ENCODE assay signal across 9 cellular contexts in genomic region chr1:7218210-7218832, GRCh38.
A peak's percentile ranks its signal among the peaks of the same experiment; 100 is the strongest.
DNase-seq lines count a peak whose midpoint lies in the region; ATAC-seq, FAIRE-seq and TF ChIP-seq lines count a peak whose summit lies in the region.
"Had no signal": no experiment of that assay in that cellular context is flagged by ENCODE, and none has a peak within 500 bp of the region (broad histone marks: within the 10 kb centered on the region; RNA-seq: fewer than 3 reads in every experiment).

No MANE protein-coding gene starts in this region.

- WGBS in thyroid gland, 2 donors, result 25 to 27% methylated on average over 9 of the region's 9 CpGs

- H3K36me3 ChIP-seq in CD4-positive, CD25-positive, alpha-beta regulatory T cell (ENCODE audit: control insufficient read depth, insufficient read depth, low read length), result no peaks in the 10 kb centered on the region
- H3K36me3 ChIP-seq in thyroid gland, result no peaks in the 10 kb centered on the region

- peak in 5 of 6 experiments; percentile 15 to 72 (median 54) for TF ChIP-seq CTCF in thyroid gland (IDR thresholded peaks at IDR 0.05)

- no peaks in the 10 kb centered on the region for H3K36me3 Mint-ChIP-seq in CD4-positive, CD25-positive, alpha-beta regulatory T cell

- FAIRE-seq in GM19239 (lab: Jason Lieb, UNC) (no peak), islet of Langerhans (lab: Jason Lieb, UNC) (peak; percentile 85)

- ATAC-seq in CD4-positive, CD25-positive, alpha-beta regulatory T cell (ENCODE audit: low read depth in 2 of 2), result no peak
- ATAC-seq in HG03378 (IDR thresholded peaks at IDR 0.05; ENCODE audit: unreplicated experiment) (no peak), HG03159 (IDR thresholded peaks at IDR 0.05; ENCODE audit: unreplicated experiment) (no peak)
- ATAC-seq: mucosa of descending colon had no signal

- intact Hi-C loops in thyroid gland (cut with DNase I), result loop anchor here (10.0 kb wide), 1 partner anchor 494 kb away; no protein-coding TSS in a partner anchor

- H3K27ac Mint-ChIP-seq in CD4-positive, CD25-positive, alpha-beta regulatory T cell, result no peak overlapping the region

- no peak overlapping the region for H3K27ac ChIP-seq in CD4-positive, CD25-positive, alpha-beta regulatory T cell (ENCODE audit: insufficient read depth, low read length, poor library complexity, severe bottlenecking)
- H3K27ac ChIP-seq in thyroid gland, result no peak overlapping the region

- H3K9me3 ChIP-seq in CD4-positive, CD25-positive, alpha-beta regulatory T cell (ENCODE audit: control insufficient read depth in 2 of 2, low read length in 2 of 2), result no peaks in the 10 kb centered on the region
- H3K9me3 ChIP-seq in thyroid gland, result no peaks in the 10 kb centered on the region
- H3K9me3 ChIP-seq: mucosa of descending colon had no signal

- H3K4me1 ChIP-seq in CD4-positive, CD25-positive, alpha-beta regulatory T cell (ENCODE audit: control insufficient read depth, insufficient read depth, low read length, poor library complexity, severe bottlenecking), result no peaks in the 10 kb centered on the region
- H3K4me1 ChIP-seq in thyroid gland, result no peaks in the 10 kb centered on the region

- peak in 2 of 3 donors; percentile 19 to 33 for DNase-seq in CD4-positive, CD25-positive, alpha-beta regulatory T cell
- DNase-seq in GM19239 (ENCODE audit: insufficient read length, low spot score), result peak; percentile 20
- peak; percentile 71 for DNase-seq in NCI-H345 treated with DMSO at 0.1 percent for 48 hours (lab: John Stamatoyannopoulos, UW; ENCODE audit: unreplicated experiment)
- DNase-seq in amniotic epithelial cell (ENCODE audit: low read depth), result peak; percentile 34
- peak; percentile 30 to 38 for DNase-seq in thyroid gland

- no peak overlapping the region for H3K4me3 Mint-ChIP-seq in CD4-positive, CD25-positive, alpha-beta regulatory T cell

- H3K27me3 Mint-ChIP-seq in CD4-positive, CD25-positive, alpha-beta regulatory T cell, result peaks cover 14% of the 10 kb centered on the region

- H3K4me1 Mint-ChIP-seq in CD4-positive, CD25-positive, alpha-beta regulatory T cell, result no peaks in the 10 kb centered on the region

- H3K9me3 Mint-ChIP-seq in CD4-positive, CD25-positive, alpha-beta regulatory T cell, result peaks cover 0 to 7% (median 0%) of the 10 kb centered on the region in 7 donors

- H3K27me3 ChIP-seq in CD4-positive, CD25-positive, alpha-beta regulatory T cell (ENCODE audit: control insufficient read depth, insufficient read depth, low read length), result no peaks in the 10 kb centered on the region
- H3K27me3 ChIP-seq in thyroid gland, result no peaks in the 10 kb centered on the region

- TF ChIP-seq POLR2A in thyroid gland (IDR thresholded peaks at IDR 0.05), result no peak

- H3K4me3 ChIP-seq in CD4-positive, CD25-positive, alpha-beta regulatory T cell (ENCODE audit: low read depth, low read length), result no peak overlapping the region
- no peak overlapping the region for H3K4me3 ChIP-seq in thyroid gland (replicated peaks in 1 of 3)
- H3K4me3 ChIP-seq: mucosa of descending colon had no signal

Comparison
In these comparisons a context has a peak if more than half of its experiments do, and no peak if none do; other contexts are left out.
1. DNase-seq: peak in every context shown above with its lines; median percentile 71 in NCI-H345 treated with DMSO at 0.1 percent for 48 hours; 34 in amniotic epithelial cell; 34 in thyroid gland; 26 in CD4-positive, CD25-positive, alpha-beta regulatory T cell; 20 in GM19239.